ENCODE assay signal across 9 cellular contexts in the genomic region with DNA sequence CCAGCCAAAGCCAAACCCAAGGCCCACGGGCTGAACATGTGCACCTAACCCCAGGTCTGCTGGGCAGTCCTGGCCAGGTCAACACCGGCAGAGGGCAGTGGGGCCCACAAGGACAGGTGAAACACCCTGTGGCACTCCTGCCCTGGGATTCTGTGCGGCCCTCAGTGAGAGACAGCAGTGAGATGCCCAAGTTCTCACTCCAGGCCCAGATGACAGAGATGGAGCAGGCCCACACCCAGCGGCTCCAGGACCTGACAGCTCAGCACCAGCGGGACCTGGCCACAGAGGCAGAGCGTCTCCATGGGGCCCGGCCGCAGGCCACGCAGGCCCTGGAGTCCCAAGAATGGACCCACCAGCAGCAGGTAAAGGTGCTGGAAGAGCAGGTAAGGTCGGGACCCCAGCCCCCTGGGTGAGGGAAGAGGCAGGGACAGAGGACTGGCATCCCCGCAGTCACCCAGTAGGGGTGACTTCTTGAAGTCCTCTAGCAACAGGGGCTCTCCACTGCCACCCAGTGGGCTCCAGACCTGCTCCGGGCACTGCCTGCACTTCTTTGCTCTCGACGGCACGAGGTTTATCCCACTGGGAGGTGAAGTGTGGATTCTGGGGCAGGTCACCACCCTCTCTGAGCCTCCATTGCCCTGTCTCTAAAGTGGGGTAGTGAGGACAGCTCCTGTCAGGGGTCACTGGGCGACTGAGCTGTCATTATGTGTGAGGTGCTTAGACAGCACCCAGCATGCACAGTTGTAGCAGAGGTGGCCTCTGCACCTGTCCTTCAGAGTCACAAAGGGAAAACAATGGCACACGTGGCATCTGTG. TPM values are rescaled to one million over a fixed set of nuclear protein-coding genes. Genes with fewer than 3 reads are reported as not detected.
DNase-seq lines count a peak whose midpoint lies in the region; ATAC-seq and TF ChIP-seq lines count a peak whose summit lies in the region.
"Had no signal": no experiment of that assay in that cellular context is flagged by ENCODE, and none has a peak within 500 bp of the region (broad histone marks: within the 10 kb centered on the region; RNA-seq: fewer than 3 reads in every experiment).

No MANE protein-coding gene starts in this region.

- H3K4me1 Mint-ChIP-seq in osteocyte (ENCODE audit: unreplicated experiment): peaks cover 28% of the 10 kb centered on the region

- TF ChIP-seq CTCF in colonic mucosa (IDR thresholded peaks at IDR 0.05) (peak; percentile 27), osteocyte (IDR thresholded peaks at IDR 0.05) (peak; percentile 55)

- peak; percentile 53 for DNase-seq in ELR (ENCODE audit: low read depth)
- peak; percentile 38 for DNase-seq in NAMALWA (ENCODE audit: low spot score)
- no peak for DNase-seq in colonic mucosa
- DNase-seq in osteocyte (ENCODE audit: extremely low spot score, unreplicated experiment): no peak
- no peak for DNase-seq in NCI-H1092 treated with DMSO at 0.1 percent for 48 hours (lab: John Stamatoyannopoulos, UW)
- no peak for DNase-seq in NCI-H1930 (lab: John Stamatoyannopoulos, UW)

- no peak overlapping the region for H3K4me3 ChIP-seq in colonic mucosa

- H3K9ac ChIP-seq in colonic mucosa (ENCODE audit: low read depth in 2 of 2, low read length in 2 of 2): no peak overlapping the region

- no peak overlapping the region for H3K27ac Mint-ChIP-seq in osteocyte (ENCODE audit: unreplicated experiment)
- H3K27ac Mint-ChIP-seq: dendritic cell treated with granulocyte-macrophage colony-stimulating factor and Interleukin-4, amounts not matched to agents 40 ng/mL and 50 ng/mL, for 4 days had no signal

- no peak overlapping the region for H3K27ac ChIP-seq in colonic mucosa

- no peaks in the 10 kb centered on the region for H3K27me3 ChIP-seq in colonic mucosa

- ATAC-seq in HG03108 (IDR thresholded peaks at IDR 0.05; ENCODE audit: unreplicated experiment): no peak
- ATAC-seq in GM21723 (IDR thresholded peaks at IDR 0.05; ENCODE audit: unreplicated experiment): no peak

- peaks cover 3% of the 10 kb centered on the region for H3K27me3 Mint-ChIP-seq in osteocyte (ENCODE audit: unreplicated experiment)

- no peaks in the 10 kb centered on the region for H3K36me3 Mint-ChIP-seq in osteocyte (ENCODE audit: unreplicated experiment)

- H3K36me3 ChIP-seq in colonic mucosa: no peaks in the 10 kb centered on the region

- peaks cover 17% of the 10 kb centered on the region for H3K4me1 ChIP-seq in colonic mucosa

- no peaks in the 10 kb centered on the region for H3K9me3 Mint-ChIP-seq in osteocyte (ENCODE audit: unreplicated experiment)
- H3K9me3 Mint-ChIP-seq: dendritic cell treated with granulocyte-macrophage colony-stimulating factor and Interleukin-4, amounts not matched to agents 40 ng/mL and 50 ng/mL, for 4 days had no signal

- no peaks in the 10 kb centered on the region for H3K9me3 ChIP-seq in colonic mucosa

- H3K4me3 Mint-ChIP-seq in osteocyte (ENCODE audit: unreplicated experiment): no peak overlapping the region
- H3K4me3 Mint-ChIP-seq: dendritic cell treated with granulocyte-macrophage colony-stimulating factor and Interleukin-4, amounts not matched to agents 40 ng/mL and 50 ng/mL, for 4 days had no signal

- intact Hi-C loops in colonic mucosa (cut with DNase I): loop anchor here (2.0 kb wide), 1 partner anchor 139 kb away; no protein-coding TSS in a partner anchor

RNA-seq across cellular contexts. Expression of a gene that starts 8.8 kb away (rescaled TPM):
- 1 to 10 TPM; 4.6 TPM for total RNA-seq in colonic mucosa
- total RNA-seq in osteocyte: 17.6 and 19.4 TPM in 2 replicates

Comparison
In these comparisons a context has a peak if more than half of its experiments do, and no peak if none do; other contexts are left out.
1. DNase-seq: peak in ELR (single experiment) and NAMALWA (single experiment); none in colonic mucosa (single experiment), osteocyte (single experiment), NCI-H1092 treated with DMSO at 0.1 percent for 48 hours (single experiment) and NCI-H1930 (0 of 2).